In the genomic region with DNA sequence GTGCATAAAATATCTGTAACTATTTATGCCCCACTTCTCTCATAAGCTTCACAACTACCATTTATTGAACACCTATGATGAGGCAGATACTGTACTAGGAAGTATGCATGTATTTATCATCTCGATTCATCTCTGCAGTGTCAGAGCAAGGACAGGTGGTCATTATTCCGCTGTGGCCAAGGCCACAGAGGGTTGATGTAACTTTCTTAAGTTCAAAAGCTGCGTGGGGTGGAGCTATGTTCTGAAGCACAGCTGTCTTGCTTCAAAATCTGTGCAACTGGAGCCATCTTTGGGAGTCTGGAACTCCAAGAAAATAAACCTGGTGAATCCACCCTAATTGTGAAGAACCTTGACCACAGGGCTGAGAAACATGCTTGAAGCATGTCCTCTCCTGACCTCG, we compare ENCODE assay signal across 20 cellular contexts.
DNase-seq lines count a peak whose midpoint lies in the region; ATAC-seq, FAIRE-seq and TF ChIP-seq lines count a peak whose summit lies in the region.
"Had no signal": no experiment of that assay in that cellular context is flagged by ENCODE, and none has a peak within 500 bp of the region (broad histone marks: within the 10 kb centered on the region; RNA-seq: fewer than 3 reads in every experiment).

No MANE protein-coding gene starts in this region.

- peak overlapping the region; percentile 11; the same call in 1 of the 2 replicates for H2AFZ ChIP-seq in GM23338

- H3K4me3 Mint-ChIP-seq in GM23338, result no peak overlapping the region
- H3K4me3 Mint-ChIP-seq: B cell; CD4-positive, alpha-beta T cell; CD8-positive, alpha-beta memory T cell had no signal

- WGBS in ovary, 3 donors, result 26 to 37% (median 27%) methylated on average over 4 of the region's 4 CpGs

- H3K4me3 ChIP-seq in GM23338, result no peak overlapping the region
- no peak overlapping the region for H3K4me3 ChIP-seq in SJCRH30
- H3K4me3 ChIP-seq in right atrium auricular region, result no peak overlapping the region
- H3K4me3 ChIP-seq in ovary, result no peak overlapping the region
- H3K4me3 ChIP-seq: BLaER1 had no signal

- intact Hi-C loops in ovary (cut with DNase I), result no loop called here

- H3K79me2 ChIP-seq in GM23338 (replicated peaks; ENCODE audit: insufficient read depth), result no peaks in the 10 kb centered on the region

- TF ChIP-seq CTCF in GM23338 (conservative IDR thresholded peaks at IDR 0.05; ENCODE audit: low read depth in 2 of 2) (no peak), right atrium auricular region (IDR thresholded peaks at IDR 0.05) (no peak), ovary (IDR thresholded peaks at IDR 0.05) (no peak)

- H3K4me1 ChIP-seq in GM23338 (ENCODE audit: insufficient read depth), result no peaks in the 10 kb centered on the region
- H3K4me1 ChIP-seq in SJCRH30, result no peaks in the 10 kb centered on the region
- H3K4me1 ChIP-seq in right atrium auricular region, result no peaks in the 10 kb centered on the region
- H3K4me1 ChIP-seq in ovary (ENCODE audit: insufficient read depth), result no peaks in the 10 kb centered on the region
- H3K4me1 ChIP-seq: BLaER1 had no signal

- no peaks in the 10 kb centered on the region for H3K9me2 ChIP-seq in GM23338 (ENCODE audit: insufficient read depth)

- H3K36me3 ChIP-seq in GM23338 (ENCODE audit: insufficient read depth) (no peaks in the 10 kb centered on the region), SJCRH30 (no peaks in the 10 kb centered on the region), right atrium auricular region (no peaks in the 10 kb centered on the region), ovary (no peaks in the 10 kb centered on the region)
- H3K36me3 ChIP-seq: BLaER1 had no signal

- no peak overlapping the region for H3K27ac Mint-ChIP-seq in GM23338
- H3K27ac Mint-ChIP-seq: B cell; CD4-positive, alpha-beta T cell; CD8-positive, alpha-beta memory T cell had no signal

- H3K27me3 Mint-ChIP-seq in GM23338 (ENCODE audit: insufficient read depth, low read depth, poor library complexity), result peaks cover 6% of the 10 kb centered on the region

- H3F3A ChIP-seq in GM23338 (replicated peaks; ENCODE audit: low read depth), result no peaks in the 10 kb centered on the region

- peak; percentile 95 for FAIRE-seq in urothelium cell line (lab: Jason Lieb, UNC)
- FAIRE-seq: GM12891, GM18507, H1 had no signal

- H3K27ac ChIP-seq in GM23338 (ENCODE audit: low read depth) (no peak overlapping the region), SJCRH30 (no peak overlapping the region), right atrium auricular region (no peak overlapping the region), ovary (no peak overlapping the region)
- H3K27ac ChIP-seq: BLaER1, C4-2B had no signal

- TF ChIP-seq POLR2A in ovary (IDR thresholded peaks at IDR 0.05), result no peak

- no peaks in the 10 kb centered on the region for H3K36me3 Mint-ChIP-seq in GM23338 (ENCODE audit: low read depth)
- H3K36me3 Mint-ChIP-seq: CD8-positive, alpha-beta memory T cell had no signal

- no peaks in the 10 kb centered on the region for H3K27me3 ChIP-seq in GM23338 (ENCODE audit: insufficient read depth)
- H3K27me3 ChIP-seq in SJCRH30, result no peaks in the 10 kb centered on the region
- H3K27me3 ChIP-seq in right atrium auricular region, result no peaks in the 10 kb centered on the region
- no peaks in the 10 kb centered on the region for H3K27me3 ChIP-seq in ovary
- H3K27me3 ChIP-seq: BLaER1 had no signal

- H3K9me3 Mint-ChIP-seq in GM23338, result no peaks in the 10 kb centered on the region; the same call in 2 of the 3 replicates
- H3K9me3 Mint-ChIP-seq: CD4-positive, alpha-beta T cell had no signal

- no peak for ATAC-seq in GM23338

- no peak overlapping the region for H3K4me2 ChIP-seq in GM23338
- H3K4me2 ChIP-seq: BLaER1 had no signal

- TF ChIP-seq EP300 in ovary (IDR thresholded peaks at IDR 0.05), result no peak

- no peaks in the 10 kb centered on the region for H4K20me1 ChIP-seq in GM23338 (replicated peaks; ENCODE audit: insufficient read depth)
- H4K20me1 ChIP-seq: BLaER1 had no signal

- no peak for DNase-seq in GM23338 (ENCODE audit: low spot score)
- peak; percentile 24 to 31 for DNase-seq in SJCRH30
- peak; percentile 69 for DNase-seq in myocyte (ENCODE audit: low read depth)
- DNase-seq in urothelium cell line (ENCODE audit: low spot score), result no peak
- DNase-seq in right atrium auricular region (ENCODE audit: low spot score), result no peak
- DNase-seq in ovary, result no peak
- no peak for DNase-seq in CD1c-positive myeloid dendritic cell (ENCODE audit: extremely low spot score)
- DNase-seq: CD4-positive, alpha-beta T cell; CD8-positive, alpha-beta memory T cell; DMS79; EL; GDM1; H7; HCEC 1CT had no signal

- H3K9me3 ChIP-seq in SJCRH30 (replicated peaks) (no peaks in the 10 kb centered on the region), right atrium auricular region (no peaks in the 10 kb centered on the region), ovary (no peaks in the 10 kb centered on the region)
- H3K9me3 ChIP-seq: BLaER1 had no signal

- peaks cover 3% of the 10 kb centered on the region; the same call in 2 of the 3 replicates for H3K4me1 Mint-ChIP-seq in GM23338
- H3K4me1 Mint-ChIP-seq: B cell; CD8-positive, alpha-beta memory T cell had no signal

TF ChIP-seq in GM23338, 12 proteins besides CTCF, POLR2A, EP300 and RAD21:
- no peak for TF ChIP-seq NANOG (IDR thresholded peaks at IDR 0.05; ENCODE audit: borderline replicate concordance)
- TF ChIP-seq EZH2phosphoT487 (IDR thresholded peaks at IDR 0.05; ENCODE audit: unreplicated experiment), result no peak
- TF ChIP-seq, protein P1, sequence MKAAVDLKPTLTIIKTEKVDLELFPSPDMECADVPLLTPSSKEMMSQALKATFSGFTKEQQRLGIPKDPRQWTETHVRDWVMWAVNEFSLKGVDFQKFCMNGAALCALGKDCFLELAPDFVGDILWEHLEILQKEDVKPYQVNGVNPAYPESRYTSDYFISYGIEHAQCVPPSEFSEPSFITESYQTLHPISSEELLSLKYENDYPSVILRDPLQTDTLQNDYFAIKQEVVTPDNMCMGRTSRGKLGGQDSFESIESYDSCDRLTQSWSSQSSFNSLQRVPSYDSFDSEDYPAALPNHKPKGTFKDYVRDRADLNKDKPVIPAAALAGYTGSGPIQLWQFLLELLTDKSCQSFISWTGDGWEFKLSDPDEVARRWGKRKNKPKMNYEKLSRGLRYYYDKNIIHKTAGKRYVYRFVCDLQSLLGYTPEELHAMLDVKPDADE (IDR thresholded peaks at IDR 0.05), result no peak
- TF ChIP-seq CREB1 (CRISPR knock-in tag; IDR thresholded peaks at IDR 0.05; ENCODE audit: low read depth), result no peak

Comparison
In these comparisons a context has a peak if more than half of its experiments do, and no peak if none do; other contexts are left out.
1. DNase-seq: peak in SJCRH30 (2 of 2) and myocyte (single experiment); none in GM23338 (single experiment), urothelium cell line (single experiment), right atrium auricular region (single experiment), ovary (0 of 5) and CD1c-positive myeloid dendritic cell (single experiment).